In the genomic region with DNA sequence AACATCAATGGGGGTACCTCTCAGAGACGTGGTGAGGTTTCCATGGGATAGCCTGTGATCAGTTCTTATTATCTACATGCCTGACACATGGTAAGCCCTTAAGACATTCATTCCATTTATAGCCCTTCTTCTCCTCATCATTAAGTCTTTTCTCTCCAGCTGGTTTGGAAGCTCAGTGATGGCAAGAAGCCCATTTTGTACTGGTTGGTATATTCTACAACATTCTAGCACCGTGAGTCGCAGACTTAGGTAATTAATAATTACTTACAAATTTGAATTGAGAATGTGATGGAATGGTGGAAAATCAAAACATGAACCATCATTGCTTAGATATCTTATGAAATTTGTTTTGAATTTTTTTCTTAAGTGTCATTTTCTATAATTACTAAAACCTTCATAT, we compare ENCODE assay signal across 17 cellular contexts.
"Had no signal": no experiment of that assay in that cellular context is flagged by ENCODE, and none has a peak within 500 bp of the region (broad histone marks: within the 10 kb centered on the region; RNA-seq: fewer than 3 reads in every experiment).

No MANE protein-coding gene starts in this region.

- H3K4me3 Mint-ChIP-seq: activated CD4-positive, alpha-beta memory T cell treated with anti-CD3 and anti-CD28 coated beads for 36 hours; immature natural killer cell; nephron; stimulated activated naive CD8-positive, alpha-beta T cell treated with anti-CD3 and anti-CD28 coated beads, Interleukin-15, amount 100 ng/mL, for 72 hours had no signal

- H3K27ac Mint-ChIP-seq: activated CD4-positive, alpha-beta memory T cell treated with anti-CD3 and anti-CD28 coated beads for 36 hours; immature natural killer cell; nephron; stimulated activated naive CD8-positive, alpha-beta T cell treated with anti-CD3 and anti-CD28 coated beads, Interleukin-15, amount 100 ng/mL, for 72 hours had no signal

- H3K4me1 ChIP-seq: colonic mucosa, testis, upper lobe of right lung had no signal

- H3K27me3 ChIP-seq: ascending aorta, colonic mucosa, testis, upper lobe of right lung had no signal

- H3K27me3 Mint-ChIP-seq: stimulated activated naive CD8-positive, alpha-beta T cell treated with anti-CD3 and anti-CD28 coated beads, Interleukin-15, amount 100 ng/mL, for 72 hours had no signal

- H3K36me3 ChIP-seq: ascending aorta, colonic mucosa, upper lobe of right lung had no signal

- H3K4me3 ChIP-seq: ascending aorta, colonic mucosa, testis, upper lobe of right lung had no signal

- DNase-seq: activated CD4-positive, alpha-beta memory T cell treated with anti-CD3 and anti-CD28 coated beads for 36 hours; activated naive CD4-positive, alpha-beta T cell; activated T-cell treated with anti-CD3 and anti-CD28 coated beads, Interleukin-2, amount 50 U/mL, for 48 hours; caudate nucleus; colonic mucosa; effector CD4-positive, alpha-beta T cell; immature natural killer cell; stimulated activated CD4-positive, alpha-beta T cell treated with anti-CD3 and anti-CD28 coated beads, Interleukin-4, amount 100 ng/mL, for 1 hour; stimulated activated CD8-positive, alpha-beta memory T cell treated with anti-CD3 and anti-CD28 coated beads, Interleukin-4, amount 100 ng/mL, for 48 hours; stimulated activated naive CD8-positive, alpha-beta T cell treated with anti-CD3 and anti-CD28 coated beads, Interleukin-15, amount 100 ng/mL, for 72 hours; T1000; testis; upper lobe of right lung had no signal

- H3K27ac ChIP-seq: ascending aorta, colonic mucosa, testis, upper lobe of right lung, VCaP had no signal

- H3K9me3 ChIP-seq: ascending aorta, colonic mucosa, testis, upper lobe of right lung had no signal

- ATAC-seq: left lobe of liver; stimulated activated naive CD8-positive, alpha-beta T cell treated with anti-CD3 and anti-CD28 coated beads, Interleukin-15, amount 100 ng/mL, for 72 hours; upper lobe of right lung had no signal
